2 cellular contexts compared by ENCODE assay signal in the genomic region with DNA sequence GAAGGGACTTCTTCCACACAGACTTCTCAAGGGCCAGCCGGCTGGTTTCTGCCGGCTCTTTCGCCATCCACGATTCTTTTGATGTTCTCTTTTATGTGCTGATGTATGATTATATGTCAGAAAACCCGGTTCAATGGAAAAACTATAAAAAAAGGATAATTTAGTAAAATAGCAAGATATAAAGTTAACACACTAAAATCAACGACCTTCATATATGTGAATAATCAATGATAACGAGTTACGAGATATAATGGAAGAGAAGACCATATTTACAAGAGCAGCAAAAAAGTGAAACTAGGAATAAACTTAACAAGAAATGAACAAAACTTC.
TF ChIP-seq lines count a peak whose summit lies in the region.

No MANE protein-coding gene starts in this region.

TF ChIP-seq in A549, 52 proteins besides CTCF, POLR2A, EP300 and RAD21 (continued from another document):
- TF ChIP-seq PHF8 (IDR thresholded peaks at IDR 0.05; ENCODE audit: borderline replicate concordance, low read depth), result no peak
- TF ChIP-seq CBX8 (IDR thresholded peaks at IDR 0.05), result no peak
- TF ChIP-seq, protein P1, sequence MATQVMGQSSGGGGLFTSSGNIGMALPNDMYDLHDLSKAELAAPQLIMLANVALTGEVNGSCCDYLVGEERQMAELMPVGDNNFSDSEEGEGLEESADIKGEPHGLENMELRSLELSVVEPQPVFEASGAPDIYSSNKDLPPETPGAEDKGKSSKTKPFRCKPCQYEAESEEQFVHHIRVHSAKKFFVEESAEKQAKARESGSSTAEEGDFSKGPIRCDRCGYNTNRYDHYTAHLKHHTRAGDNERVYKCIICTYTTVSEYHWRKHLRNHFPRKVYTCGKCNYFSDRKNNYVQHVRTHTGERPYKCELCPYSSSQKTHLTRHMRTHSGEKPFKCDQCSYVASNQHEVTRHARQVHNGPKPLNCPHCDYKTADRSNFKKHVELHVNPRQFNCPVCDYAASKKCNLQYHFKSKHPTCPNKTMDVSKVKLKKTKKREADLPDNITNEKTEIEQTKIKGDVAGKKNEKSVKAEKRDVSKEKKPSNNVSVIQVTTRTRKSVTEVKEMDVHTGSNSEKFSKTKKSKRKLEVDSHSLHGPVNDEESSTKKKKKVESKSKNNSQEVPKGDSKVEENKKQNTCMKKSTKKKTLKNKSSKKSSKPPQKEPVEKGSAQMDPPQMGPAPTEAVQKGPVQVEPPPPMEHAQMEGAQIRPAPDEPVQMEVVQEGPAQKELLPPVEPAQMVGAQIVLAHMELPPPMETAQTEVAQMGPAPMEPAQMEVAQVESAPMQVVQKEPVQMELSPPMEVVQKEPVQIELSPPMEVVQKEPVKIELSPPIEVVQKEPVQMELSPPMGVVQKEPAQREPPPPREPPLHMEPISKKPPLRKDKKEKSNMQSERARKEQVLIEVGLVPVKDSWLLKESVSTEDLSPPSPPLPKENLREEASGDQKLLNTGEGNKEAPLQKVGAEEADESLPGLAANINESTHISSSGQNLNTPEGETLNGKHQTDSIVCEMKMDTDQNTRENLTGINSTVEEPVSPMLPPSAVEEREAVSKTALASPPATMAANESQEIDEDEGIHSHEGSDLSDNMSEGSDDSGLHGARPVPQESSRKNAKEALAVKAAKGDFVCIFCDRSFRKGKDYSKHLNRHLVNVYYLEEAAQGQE (IDR thresholded peaks at IDR 0.05), result no peak
- no peak for TF ChIP-seq MYC (IDR thresholded peaks at IDR 0.05; ENCODE audit: borderline replicate concordance, low read length)

TF ChIP-seq in IMR-90, 13 proteins besides CTCF, POLR2A, EP300 and RAD21 (continued from another document):
- TF ChIP-seq SMC3 (IDR thresholded peaks at IDR 0.05; ENCODE audit: low read depth, low read length) (no peak), MAZ (IDR thresholded peaks at IDR 0.05; ENCODE audit: borderline replicate concordance, low read depth, low read length) (no peak), NFE2L2 (IDR thresholded peaks at IDR 0.05; ENCODE audit: low read depth, low read length) (no peak), BHLHE40 (IDR thresholded peaks at IDR 0.05; ENCODE audit: low read depth, low read length) (no peak)
- TF ChIP-seq, protein P2, sequence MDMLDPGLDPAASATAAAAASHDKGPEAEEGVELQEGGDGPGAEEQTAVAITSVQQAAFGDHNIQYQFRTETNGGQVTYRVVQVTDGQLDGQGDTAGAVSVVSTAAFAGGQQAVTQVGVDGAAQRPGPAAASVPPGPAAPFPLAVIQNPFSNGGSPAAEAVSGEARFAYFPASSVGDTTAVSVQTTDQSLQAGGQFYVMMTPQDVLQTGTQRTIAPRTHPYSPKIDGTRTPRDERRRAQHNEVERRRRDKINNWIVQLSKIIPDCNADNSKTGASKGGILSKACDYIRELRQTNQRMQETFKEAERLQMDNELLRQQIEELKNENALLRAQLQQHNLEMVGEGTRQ (IDR thresholded peaks at IDR 0.05; ENCODE audit: low read depth, low read length), result no peak
TF ChIP-seq in IMR-90: peak in this region for 0.
